In the genomic region with DNA sequence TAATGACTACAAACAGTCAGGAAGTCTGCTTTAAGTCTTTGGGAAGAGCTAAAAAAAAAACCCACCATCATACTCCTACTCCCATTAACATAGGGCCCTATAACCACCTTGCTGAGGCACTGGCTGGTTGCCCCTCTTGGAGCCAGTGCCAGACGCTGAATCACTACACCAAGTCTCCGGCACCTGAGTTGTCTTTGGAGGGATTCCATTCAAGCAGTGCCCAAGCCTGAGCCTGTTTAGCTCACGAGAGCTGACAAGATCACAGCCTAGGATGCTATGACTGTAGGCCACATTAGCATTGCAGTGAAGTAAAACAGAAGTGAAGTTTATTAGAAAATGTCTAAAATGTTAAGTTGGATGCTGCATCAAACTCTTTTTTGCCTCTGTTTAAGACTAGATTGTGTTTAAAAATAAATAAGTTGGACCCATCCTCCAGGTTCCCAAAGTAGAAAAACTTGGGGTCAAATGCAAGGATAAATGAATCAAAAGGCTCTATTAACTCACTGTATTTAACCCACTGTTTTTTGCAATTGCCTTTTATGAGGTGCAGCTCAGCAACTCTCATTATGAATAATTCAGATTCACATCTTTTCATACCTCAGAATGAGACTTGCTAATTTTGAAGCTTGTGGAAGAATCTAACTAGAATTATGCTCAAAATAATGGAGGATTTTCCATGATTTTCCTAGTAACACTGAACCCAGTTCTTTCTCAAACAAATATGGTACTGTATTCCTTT, we compare ENCODE assay signal across 12 cellular contexts.
DNase-seq lines count a peak whose midpoint lies in the region; ATAC-seq and TF ChIP-seq lines count a peak whose summit lies in the region.
"Had no signal": no experiment of that assay in that cellular context is flagged by ENCODE, and none has a peak within 500 bp of the region (broad histone marks: within the 10 kb centered on the region; RNA-seq: fewer than 3 reads in every experiment).

No MANE protein-coding gene starts in this region.

- H3K4me1 ChIP-seq in ascending aorta: peaks cover 17 to 67% of the 10 kb centered on the region in 2 donors

- H3K9me3 ChIP-seq in CD4-positive, alpha-beta T cell (ENCODE audit: control insufficient read depth, low read length): no peaks in the 10 kb centered on the region
- H3K9me3 ChIP-seq in ascending aorta: no peaks in the 10 kb centered on the region
- H3K9me3 ChIP-seq: BLaER1 treated with 17β-estradiol and CSF1 and Interleukin-3, amounts not matched to agents 10 nM and 100 nM; Peyer's patch had no signal

- H3K27me3 Mint-ChIP-seq in CD4-positive, alpha-beta T cell: no peaks in the 10 kb centered on the region
- H3K27me3 Mint-ChIP-seq in naive thymus-derived CD8-positive, alpha-beta T cell: no peaks in the 10 kb centered on the region

- ATAC-seq in CD4-positive, alpha-beta T cell (ENCODE audit: poor library complexity): no peak
- ATAC-seq in naive thymus-derived CD8-positive, alpha-beta T cell: no peak

- H3K27ac Mint-ChIP-seq in CD4-positive, alpha-beta T cell: peak overlapping the region; percentile 73
- H3K27ac Mint-ChIP-seq in naive thymus-derived CD8-positive, alpha-beta T cell: peak overlapping the region in 9 of 10 donors; percentile 52 to 83 (median 71)

- no peaks in the 10 kb centered on the region for H3K27me3 ChIP-seq in CD4-positive, alpha-beta T cell (ENCODE audit: control insufficient read depth, insufficient read depth, low read length)
- no peaks in the 10 kb centered on the region for H3K27me3 ChIP-seq in ascending aorta
- H3K27me3 ChIP-seq: BLaER1 treated with 17β-estradiol and CSF1 and Interleukin-3, amounts not matched to agents 10 nM and 100 nM; Peyer's patch had no signal

- POLR2A ChIA-PET in CD4-positive, alpha-beta T cell (lab: Charles Lee): interaction anchor here (0.6 to 2.6 kb wide), 2 partner anchors 10 to 248 kb away, joined by 3 to 11 read pairs; no protein-coding TSS in a partner anchor
- POLR2A ChIA-PET in naive thymus-derived CD8-positive, alpha-beta T cell (lab: Charles Lee): interaction anchor here (0.7 to 1.4 kb wide), 3 partner anchors 9 to 144 kb away, joined by 3 to 4 read pairs (median 3); no protein-coding TSS in a partner anchor

- no peaks in the 10 kb centered on the region for H3K9me3 Mint-ChIP-seq in CD4-positive, alpha-beta T cell
- no peaks in the 10 kb centered on the region for H3K9me3 Mint-ChIP-seq in naive thymus-derived CD8-positive, alpha-beta T cell

- CTCF ChIA-PET in CD4-positive, alpha-beta T cell (lab: Charles Lee): no interaction called here

- no peak overlapping the region for H3K27ac ChIP-seq in CD4-positive, alpha-beta T cell (ENCODE audit: low read depth, low read length)
- H3K27ac ChIP-seq in ascending aorta: peak overlapping the region; percentile 68 to 72
- H3K27ac ChIP-seq: BLaER1 treated with 17β-estradiol and CSF1 and Interleukin-3, amounts not matched to agents 10 nM and 100 nM; Peyer's patch had no signal

- in situ Hi-C loops in Caki2 (cut with HindIII; ENCODE audit: low pct_unique_long_range_greater_than_20kb, low sequenced_read_pairs): loop anchor here (25.0 kb wide), 1 partner anchor 466 kb away; a partner anchor contains a TSS

- H3K36me3 ChIP-seq in ascending aorta: no peaks in the 10 kb centered on the region
- H3K36me3 ChIP-seq: Peyer's patch had no signal

- DNase-seq in CD4-positive, alpha-beta T cell: no peak
- DNase-seq in Caki2 (ENCODE audit: low read depth) (peak; percentile 38), ascending aorta (ENCODE audit: low spot score in 2 of 2) (peak in 1 of 2 donors; percentile 86), ecto neural progenitor cell (ENCODE audit: low spot score) (no peak), activated gamma-delta T cell treated with Interleukin-2 at 50 U/mL for 16 hours (no peak), midbrain (lab: John Stamatoyannopoulos, UW) (no peak)
- no peak for DNase-seq in naive thymus-derived CD8-positive, alpha-beta T cell
- DNase-seq: activated CD4-positive, CD25-positive, alpha-beta regulatory T cell; NCI-H187 treated with DMSO at 0.1 percent for 48 hours; NCI-H524 treated with DMSO at 0.1 percent for 48 hours; Peyer's patch had no signal

- no peak for TF ChIP-seq CTCF in CD4-positive, alpha-beta T cell (IDR thresholded peaks at IDR 0.05)
- TF ChIP-seq CTCF in ascending aorta (IDR thresholded peaks at IDR 0.05): no peak

- H3K4me1 Mint-ChIP-seq in CD4-positive, alpha-beta T cell (ENCODE audit: low read depth): peaks cover 92% of the 10 kb centered on the region
- H3K4me1 Mint-ChIP-seq in naive thymus-derived CD8-positive, alpha-beta T cell: peaks cover 59 to 90% (median 88%) of the 10 kb centered on the region in 4 donors

- intact Hi-C loops in CD4-positive, alpha-beta T cell (cut with DNase I, micrococcal nuclease): no loop called here
- intact Hi-C loops in ascending aorta (cut with DNase I): no loop called here

- H3K4me3 Mint-ChIP-seq in CD4-positive, alpha-beta T cell: peak overlapping the region; percentile 46
- H3K4me3 Mint-ChIP-seq in naive thymus-derived CD8-positive, alpha-beta T cell: peak overlapping the region in 4 of 10 donors; percentile 5 to 59 (median 28)

- H3K4me3 ChIP-seq in ascending aorta: no peak overlapping the region
- H3K4me3 ChIP-seq: BLaER1 treated with 17β-estradiol and CSF1 and Interleukin-3, amounts not matched to agents 10 nM and 100 nM; Peyer's patch had no signal

- peaks cover 87% of the 10 kb centered on the region for H3K36me3 Mint-ChIP-seq in CD4-positive, alpha-beta T cell (ENCODE audit: low read depth)
- H3K36me3 Mint-ChIP-seq in naive thymus-derived CD8-positive, alpha-beta T cell: peaks cover 0 to 71% (median 12%) of the 10 kb centered on the region in 3 donors
